ENCODE assay signal across 8 cellular contexts in genomic region chr19:53424968-53425597, GRCh38. TPM values are rescaled to one million over a fixed set of nuclear protein-coding genes. Genes with fewer than 3 reads are reported as not detected.
A peak's percentile ranks its signal among the peaks of the same experiment; 100 is the strongest.
DNase-seq lines count a peak whose midpoint lies in the region; ATAC-seq, FAIRE-seq and TF ChIP-seq lines count a peak whose summit lies in the region.

No MANE protein-coding gene starts in this region.

- no peaks in the 10 kb centered on the region for H3K36me3 ChIP-seq in keratinocyte (ENCODE audit: control insufficient read depth in 2 of 2, extremely low read depth in 1 of 2, insufficient read depth in 2 of 2, low read length in 2 of 2)

- peak; percentile 64 for DNase-seq in Daoy (ENCODE audit: low read depth)
- DNase-seq in NCI-H1105 treated with DMSO at 0.1 percent for 48 hours (lab: John Stamatoyannopoulos, UW), result peak; percentile 71
- DNase-seq in activated B cell treated with CpG ODN at 0.5 μM for 24 hours, result peak; percentile 31
- DNase-seq in cardiac fibroblast (ENCODE audit: low read depth in 2 of 2), result peak; percentile 77 to 80
- DNase-seq in keratinocyte (ENCODE audit: low read depth, low spot score), result peak; percentile 11
- DNase-seq in stimulated activated CD4-positive, alpha-beta T cell treated with anti-CD3 and anti-CD28 coated beads, Interleukin-1b, Interleukin-23, amount 100 ng/mL, for 24 hours (ENCODE audit: low read depth in 4 of 4, low spot score in 1 of 4), result peak; percentile 18 to 61 (median 44)
- no peak for DNase-seq in NK-92 (lab: John Stamatoyannopoulos, UW; ENCODE audit: unreplicated experiment)

- no peaks in the 10 kb centered on the region for H3K9me1 ChIP-seq in keratinocyte (ENCODE audit: control insufficient read depth, extremely low read depth, insufficient read depth, low read length)

- ATAC-seq in activated B cell treated with CpG ODN at 0.5 μM for 24 hours (ENCODE audit: low read depth), result peak; percentile 90
- no peak for ATAC-seq in HG02642 (IDR thresholded peaks at IDR 0.05; ENCODE audit: poor library complexity, unreplicated experiment)

- H4K20me1 ChIP-seq in keratinocyte (ENCODE audit: control insufficient read depth, extremely low read depth, insufficient read depth, low read length), result no peaks in the 10 kb centered on the region

- H3K9ac ChIP-seq in keratinocyte (ENCODE audit: control insufficient read depth, extremely low read depth, insufficient read depth, low read length), result no peak overlapping the region

- H3K27me3 Mint-ChIP-seq in activated B cell treated with CpG ODN at 0.5 μM for 24 hours, result no peaks in the 10 kb centered on the region

- CTCF ChIA-PET in activated B cell treated with CpG ODN at 0.5 μM for 24 hours (lab: Charles Lee), result interaction anchor here (0.6 to 2.0 kb wide), 11 partner anchors 11 to 1543 kb away, joined by 3 to 11 read pairs (median 4); no protein-coding TSS in a partner anchor

- H3K36me3 Mint-ChIP-seq in activated B cell treated with CpG ODN at 0.5 μM for 24 hours (ENCODE audit: low read depth), result no peaks in the 10 kb centered on the region

- H3K9me3 Mint-ChIP-seq in activated B cell treated with CpG ODN at 0.5 μM for 24 hours, result no peaks in the 10 kb centered on the region

- no peak for FAIRE-seq in keratinocyte (lab: Jason Lieb, UNC)

- no peaks in the 10 kb centered on the region for H3K79me2 ChIP-seq in keratinocyte (ENCODE audit: control insufficient read depth, insufficient read depth, low read length)

- H3K4me1 Mint-ChIP-seq in activated B cell treated with CpG ODN at 0.5 μM for 24 hours, result peaks cover 3% of the 10 kb centered on the region

- dilution Hi-C loops in keratinocyte (cut with MboI; ENCODE audit: extremely low pct_ligation_motif_present, low sequenced_read_pairs), result no loop called here

- H3K27me3 ChIP-seq in keratinocyte (ENCODE audit: control insufficient read depth, extremely low read depth, insufficient read depth, low read length), result no peaks in the 10 kb centered on the region

- H3K4me3 Mint-ChIP-seq in activated B cell treated with CpG ODN at 0.5 μM for 24 hours, result no peak overlapping the region

- H3K4me2 ChIP-seq in keratinocyte (ENCODE audit: control insufficient read depth, extremely low read depth, insufficient read depth, low read depth, low read length), result no peak overlapping the region

- H3K27ac ChIP-seq in keratinocyte (ENCODE audit: control insufficient read depth, insufficient read depth, low read length), result no peak overlapping the region

- no peak overlapping the region for H2AFZ ChIP-seq in keratinocyte (ENCODE audit: control insufficient read depth, low read length)

- H3K9me3 ChIP-seq in keratinocyte (ENCODE audit: control insufficient read depth, low read depth, low read length), result no peaks in the 10 kb centered on the region

- no peak overlapping the region for H3K27ac Mint-ChIP-seq in activated B cell treated with CpG ODN at 0.5 μM for 24 hours

- TF ChIP-seq CTCF in activated B cell treated with CpG ODN at 0.5 μM for 24 hours (IDR thresholded peaks at IDR 0.05) (no peak), cardiac fibroblast (IDR thresholded peaks at IDR 0.05; ENCODE audit: low read depth, low read length) (peak; percentile 85), keratinocyte (optimal IDR thresholded peaks at IDR 0.05 in 1 of 3, IDR thresholded peaks at IDR 0.05 in 1 of 3, conservative IDR thresholded peaks at IDR 0.05 in 1 of 3; ENCODE audit: extremely low read depth in 1 of 3, insufficient read depth in 2 of 3, low read length in 3 of 3) (peak; percentile 62 to 82 (median 78))

- intact Hi-C loops in activated B cell treated with CpG ODN at 0.5 μM for 24 hours (cut with micrococcal nuclease), result loop anchor here (1.0 to 10.0 kb wide), 2 partner anchors 87 to 600 kb away; no protein-coding TSS in a partner anchor

- H3K4me3 ChIP-seq in cardiac fibroblast (replicated peaks in 1 of 2; ENCODE audit: low read depth in 2 of 2, low read length in 2 of 2), result no peak overlapping the region
- H3K4me3 ChIP-seq in keratinocyte (ENCODE audit: control insufficient read depth in 2 of 3, extremely low read depth in 1 of 3, insufficient read depth in 2 of 3, low read depth in 1 of 3, low read length in 3 of 3), result no peak overlapping the region

- H3K4me1 ChIP-seq in keratinocyte (ENCODE audit: control insufficient read depth, extremely low read depth, insufficient read depth, low read length), result no peaks in the 10 kb centered on the region

- POLR2A ChIA-PET in activated B cell treated with CpG ODN at 0.5 μM for 24 hours (lab: Charles Lee), result no interaction called here

RNA-seq across cellular contexts. Expression of gene ZNF761, which starts 6.7 kb away (rescaled TPM):
- 12.3 and 12.8 TPM in 2 replicates for total RNA-seq in Daoy (2014; rRNA removed; shearing (Covaris generic))
- total RNA-seq in activated B cell treated with CpG ODN at 0.5 μM for 24 hours, result 11.1 and 13.8 TPM in 2 replicates
- 6.8 to 10.3 TPM (median 9.2 TPM) in 3 replicates for polyA plus RNA-seq in keratinocyte
- polyA plus RNA-seq in keratinocyte (2011; ENCODE audit: low read depth), result 7.7 TPM
- 5.9 and 10.1 TPM in 2 replicates for polyA plus RNA-seq in keratinocyte (2011; cell fraction: cytosol; rRNA removed)
- polyA plus RNA-seq in keratinocyte (2011; cell fraction: nucleus; rRNA removed), result 18.7 and 21.8 TPM in 2 replicates
- polyA plus RNA-seq in keratinocyte (2012; ENCODE audit: low replicate concordance), result 5.5 and 9.0 TPM in 2 replicates
- polyA minus RNA-seq in keratinocyte, result 1.8 to 18.8 TPM (median 10.3 TPM) in 3 replicates
- 9.2 TPM for polyA minus RNA-seq in keratinocyte (2011; cell fraction: cytosol; rRNA and poly(A)+ RNA removed)
- 8.7 and 15.4 TPM in 2 replicates for polyA minus RNA-seq in keratinocyte (2011; cell fraction: nucleus; rRNA and poly(A)+ RNA removed)

RNA-seq across cellular contexts. Expression of gene ZNF765, which starts 30.1 kb away (rescaled TPM):
- 11.1 and 12.3 TPM in 2 replicates for total RNA-seq in Daoy (2014; rRNA removed; shearing (Covaris generic))
- total RNA-seq in activated B cell treated with CpG ODN at 0.5 μM for 24 hours, result 16.2 and 18.9 TPM in 2 replicates
- 4.6 to 5.9 TPM (median 5.2 TPM) in 3 replicates for polyA plus RNA-seq in keratinocyte
- 2.7 TPM for polyA plus RNA-seq in keratinocyte (2011; ENCODE audit: low read depth)
- 2.0 and 4.4 TPM in 2 replicates for polyA plus RNA-seq in keratinocyte (2011; cell fraction: cytosol; rRNA removed)
- polyA plus RNA-seq in keratinocyte (2011; cell fraction: nucleus; rRNA removed), result 9.4 and 9.6 TPM in 2 replicates
- 3.9 and 4.6 TPM in 2 replicates for polyA plus RNA-seq in keratinocyte (2012; ENCODE audit: low replicate concordance)
- 4.3 to 19.9 TPM (median 9.4 TPM) in 3 replicates for polyA minus RNA-seq in keratinocyte
- 6.7 TPM for polyA minus RNA-seq in keratinocyte (2011; cell fraction: cytosol; rRNA and poly(A)+ RNA removed)
- polyA minus RNA-seq in keratinocyte (2011; cell fraction: nucleus; rRNA and poly(A)+ RNA removed), result 8.3 and 17.4 TPM in 2 replicates

RNA-seq across cellular contexts. Expression of gene ZNF813, which starts 42.5 kb away (rescaled TPM):
- total RNA-seq in Daoy (2014; rRNA removed; shearing (Covaris generic)), result 4.4 and 8.0 TPM in 2 replicates
- total RNA-seq in activated B cell treated with CpG ODN at 0.5 μM for 24 hours, result 8.2 and 10.7 TPM in 2 replicates
- 1.5 to 2.5 TPM (median 2.1 TPM) in 3 replicates for polyA plus RNA-seq in keratinocyte
- 0.97 TPM for polyA plus RNA-seq in keratinocyte (2011; ENCODE audit: low read depth)
- 0.96 and 2.0 TPM in 2 replicates for polyA plus RNA-seq in keratinocyte (2011; cell fraction: cytosol; rRNA removed)
- polyA plus RNA-seq in keratinocyte (2011; cell fraction: nucleus; rRNA removed), result 2.2 and 2.6 TPM in 2 replicates
- polyA plus RNA-seq in keratinocyte (2012; ENCODE audit: low replicate concordance), result 1.8 and 2.4 TPM in 2 replicates
- 1.9 to 5.9 TPM (median 2.7 TPM) in 3 replicates for polyA minus RNA-seq in keratinocyte
- polyA minus RNA-seq in keratinocyte (2011; cell fraction: cytosol; rRNA and poly(A)+ RNA removed), result 1.9 TPM
- polyA minus RNA-seq in keratinocyte (2011; cell fraction: nucleus; rRNA and poly(A)+ RNA removed), result 3.2 and 5.7 TPM in 2 replicates

RNA-seq across cellular contexts. Expression of gene ZNF525, which starts 59.6 kb away (rescaled TPM):
- total RNA-seq in Daoy (2014; rRNA removed; shearing (Covaris generic)), result 8.1 and 11.2 TPM in 2 replicates
- 28.9 and 37.4 TPM in 2 replicates for total RNA-seq in activated B cell treated with CpG ODN at 0.5 μM for 24 hours
- 6.7 to 9.5 TPM (median 9.5 TPM) in 3 replicates for polyA plus RNA-seq in keratinocyte
- polyA plus RNA-seq in keratinocyte (2011; ENCODE audit: low read depth), result 8.8 TPM
- polyA plus RNA-seq in keratinocyte (2011; cell fraction: cytosol; rRNA removed), result 3.5 and 7.5 TPM in 2 replicates
- polyA plus RNA-seq in keratinocyte (2011; cell fraction: nucleus; rRNA removed), result 17.1 and 21.5 TPM in 2 replicates
- polyA plus RNA-seq in keratinocyte (2012; ENCODE audit: low replicate concordance), result 5.8 and 8.0 TPM in 2 replicates
- polyA minus RNA-seq in keratinocyte, result 1.0 to 14.5 TPM (median 8.6 TPM) in 3 replicates
- 4.4 TPM for polyA minus RNA-seq in keratinocyte (2011; cell fraction: cytosol; rRNA and poly(A)+ RNA removed)
- polyA minus RNA-seq in keratinocyte (2011; cell fraction: nucleus; rRNA and poly(A)+ RNA removed), result 8.3 and 15.8 TPM in 2 replicates
